ENCODE assay signal across 8 cellular contexts in genomic region chr1:226702957-226703831, GRCh38. TPM values are rescaled to one million over a fixed set of nuclear protein-coding genes. Genes with fewer than 3 reads are reported as not detected.
DNase-seq lines count a peak whose midpoint lies in the region; ATAC-seq and TF ChIP-seq lines count a peak whose summit lies in the region.

No MANE protein-coding gene starts in this region.

- peaks cover 0 to 19% (median 0%) of the 10 kb centered on the region in 11 donors for H3K9me3 Mint-ChIP-seq in naive thymus-derived CD4-positive, alpha-beta T cell

- no peaks in the 10 kb centered on the region; the same call in 1 of the 2 replicates for H3K36me3 ChIP-seq in PC-9 (ENCODE audit: low read depth)
- H3K36me3 ChIP-seq in naive thymus-derived CD4-positive, alpha-beta T cell (ENCODE audit: control insufficient read depth in 2 of 3, insufficient read depth in 3 of 3, low read length in 3 of 3) = peaks cover 0 to 29% (median 8%) of the 10 kb centered on the region in 3 experiments

- peaks cover 10 to 31% (median 20%) of the 10 kb centered on the region in 5 donors for H3K36me3 Mint-ChIP-seq in naive thymus-derived CD4-positive, alpha-beta T cell

- ATAC-seq in HG03457 (IDR thresholded peaks at IDR 0.05; ENCODE audit: unreplicated experiment) = peak; percentile 63
- ATAC-seq in naive thymus-derived CD4-positive, alpha-beta T cell = peak; percentile 92

- DNase-seq in GM19240 (ENCODE audit: insufficient read length, low spot score) = peak; percentile 66
- peak in 1 of 2 experiments; percentile 66 for DNase-seq in PC-9
- peak; percentile 79 for DNase-seq in activated T-helper 1 cell treated with Interleukin-2 at 50 U/mL for 16 hours (ENCODE audit: low read depth)
- peak; percentile 76 for DNase-seq in fibroblast of gingiva (ENCODE audit: low read depth)
- peak; percentile 79 to 93 (median 86) for DNase-seq in naive thymus-derived CD4-positive, alpha-beta T cell
- DNase-seq in stimulated activated naive CD4-positive, alpha-beta T cell (lab: John Stamatoyannopoulos, UW) = peak; percentile 74 to 86 (median 78)

- no peaks in the 10 kb centered on the region for H3K9me3 ChIP-seq in PC-9 (ENCODE audit: insufficient read depth, low read depth)
- no peaks in the 10 kb centered on the region for H3K9me3 ChIP-seq in naive thymus-derived CD4-positive, alpha-beta T cell (ENCODE audit: control insufficient read depth in 2 of 3, low read length in 3 of 3)

- H3K4me3 ChIP-seq in PC-9 = peak overlapping the region; percentile 83
- H3K4me3 ChIP-seq in naive thymus-derived CD4-positive, alpha-beta T cell (ENCODE audit: low read length) = peak overlapping the region; percentile 69

- H2AFZ ChIP-seq in PC-9 = peak overlapping the region; percentile 96

- intact Hi-C loops in PC-9 (cut with micrococcal nuclease; ENCODE audit: unreplicated experiment) = loop anchor here (5.0 kb wide), 1 partner anchor 114 kb away; no protein-coding TSS in a partner anchor
- intact Hi-C loops in naive thymus-derived CD4-positive, alpha-beta T cell (cut with micrococcal nuclease) = loop anchor here (1.0 to 5.0 kb wide), 9 partner anchors 8 to 125 kb away; partner anchors contain the start of gene ITPKB (in 2 of the 2)

- TF ChIP-seq CTCF in C4-2B (conservative IDR thresholded peaks at IDR 0.05) (no peak), PC-9 (conservative IDR thresholded peaks at IDR 0.05) (no peak)

- peak overlapping the region; percentile 89 to 99 (median 95) for H3K27ac Mint-ChIP-seq in naive thymus-derived CD4-positive, alpha-beta T cell

- no TSS peak for BruUV-seq in PC-9 (replicated peaks; lab: Mats Ljungman, UMichigan)

- H4K20me1 ChIP-seq in PC-9 (ENCODE audit: insufficient read depth) = no peaks in the 10 kb centered on the region

- no peaks in the 10 kb centered on the region for H3K9me2 ChIP-seq in PC-9 (ENCODE audit: insufficient read depth)

- peaks cover 14% of the 10 kb centered on the region for H3K4me1 ChIP-seq in PC-9 (replicated peaks; ENCODE audit: insufficient read depth)
- H3K4me1 ChIP-seq in naive thymus-derived CD4-positive, alpha-beta T cell (ENCODE audit: control insufficient read depth in 2 of 2, insufficient read depth in 2 of 2, low read length in 2 of 2) = peaks cover 42 to 85% of the 10 kb centered on the region in 2 donors

- POLR2A ChIA-PET in PC-9 (lab: Charles Lee; ENCODE audit: unreplicated experiment) = interaction anchor here (0.6 to 0.7 kb wide), 4 partner anchors 36 to 138 kb away, joined by 3 to 18 read pairs (median 6); no protein-coding TSS in a partner anchor
- POLR2A ChIA-PET in naive thymus-derived CD4-positive, alpha-beta T cell (lab: Charles Lee) = interaction anchor here (0.7 to 3.6 kb wide), 13 partner anchors 9 to 91 kb away, joined by 3 to 19 read pairs (median 4); no protein-coding TSS in a partner anchor

- H3K27ac ChIP-seq in C4-2B (peak overlapping the region; percentile 99), PC-9 (peak overlapping the region; percentile 62)
- H3K27ac ChIP-seq in naive thymus-derived CD4-positive, alpha-beta T cell (ENCODE audit: low read depth, low read length) = peak overlapping the region; percentile 93

- H3K4me1 Mint-ChIP-seq in naive thymus-derived CD4-positive, alpha-beta T cell = peaks cover 59 to 95% (median 81%) of the 10 kb centered on the region in 7 donors

- no peaks in the 10 kb centered on the region for H3K27me3 Mint-ChIP-seq in naive thymus-derived CD4-positive, alpha-beta T cell

- H3K4me3 Mint-ChIP-seq in naive thymus-derived CD4-positive, alpha-beta T cell = peak overlapping the region; percentile 81 to 92 (median 86)

- no peaks in the 10 kb centered on the region for H3K79me2 ChIP-seq in PC-9 (ENCODE audit: low read depth)

- H3F3A ChIP-seq in PC-9 (ENCODE audit: insufficient read depth, low read depth) = peaks cover 9% of the 10 kb centered on the region

- CTCF ChIA-PET in PC-9 (lab: Charles Lee) = no interaction called here
- CTCF ChIA-PET in naive thymus-derived CD4-positive, alpha-beta T cell (lab: Charles Lee) = interaction anchor here (0.9 to 1.8 kb wide), 5 partner anchors 10 to 124 kb away, joined by 3 to 5 read pairs (median 4); no protein-coding TSS in a partner anchor

- H3K4me2 ChIP-seq in PC-9 = peak overlapping the region; percentile 98

- no peaks in the 10 kb centered on the region for H3K27me3 ChIP-seq in PC-9 (ENCODE audit: insufficient read depth, low read depth)
- H3K27me3 ChIP-seq in naive thymus-derived CD4-positive, alpha-beta T cell (ENCODE audit: control insufficient read depth in 2 of 2, insufficient read depth in 2 of 2, low read length in 2 of 2) = no peaks in the 10 kb centered on the region

RNA-seq across cellular contexts. Expression of gene ITPKB, which starts 35.9 kb away (rescaled TPM):
- total RNA-seq in PC-9 (2021) = 12.2 and 13.4 TPM in 2 replicates
- 100 to 1,000 TPM in 4 of 5 experiments, 10 to 100 TPM in 1; 51.7 to 429 (median 199) TPM for total RNA-seq in naive thymus-derived CD4-positive, alpha-beta T cell
- 10 to 100 TPM; 81.0 to 86.8 TPM for polyA plus RNA-seq in naive thymus-derived CD4-positive, alpha-beta T cell
